ENCODE assay signal across 8 cellular contexts in genomic region chr10:110206988-110207804, GRCh38. TPM values are rescaled to one million over a fixed set of nuclear protein-coding genes. Genes with fewer than 3 reads are reported as not detected.
DNase-seq lines count a peak whose midpoint lies in the region; ATAC-seq, FAIRE-seq and TF ChIP-seq lines count a peak whose summit lies in the region.

Gene MXI1 (plus strand): TSS chr10:110207605. CDS start chr10:110207809, 204 bp downstream.

- 15% methylated on average over 20 of the region's 37 CpGs for WGBS in SK-N-SH (ENCODE audit: low lambda C conversion rate)
- WGBS in K562 (ENCODE audit: insufficient coverage, low coverage, missing lambda C conversion rate) = 15% methylated on average over 15 of the region's 37 CpGs

- DNase-seq in GM12865 (ENCODE audit: low read depth) (peak; percentile 82), H4 (ENCODE audit: low spot score) (peak; percentile 82), SK-N-SH (peak; percentile 85), K562 (ENCODE audit: extremely low read depth in 1 of 4, low spot score in 3 of 4) (peak; percentile 64 to 84 (median 65)), hepatic stellate cell (ENCODE audit: low spot score) (peak; percentile 84), posterior vena cava (ENCODE audit: low spot score) (peak; percentile 88), GM19240 (ENCODE audit: insufficient read length, low spot score) (no peak)
- DNase-seq in Jurkat, Clone E6-1 (ENCODE audit: low read depth, low spot score) = no peak

- H3K9ac ChIP-seq in SK-N-SH (peak within 1 kb of the TSS; percentile 68), K562 (ENCODE audit: insufficient read depth in 1 of 2, low read depth in 2 of 2, low read length in 2 of 2) (peak within 1 kb of the TSS; percentile 73 to 92)

- H3K4me1 ChIP-seq in SK-N-SH (ENCODE audit: control insufficient read depth in 1 of 2, insufficient read depth in 2 of 2, low read depth in 1 of 2, low read length in 1 of 2) (peaks cover 0 to 14% of the 10 kb centered on the region in 2 experiments; a peak in 3 of 4 replicates), K562 (replicated peaks in 1 of 2; ENCODE audit: control insufficient read depth in 2 of 2, insufficient read depth in 2 of 2, low read length in 2 of 2) (peaks cover 16 to 25% of the 10 kb centered on the region in 2 experiments; a peak in 4 of 5 replicates)

- TF ChIP-seq EP300 in SK-N-SH (IDR thresholded peaks at IDR 0.05; ENCODE audit: borderline replicate concordance in 1 of 2, low read depth in 1 of 2, low read length in 1 of 2) = 0 out of 4 replicates have a peak, but pooled peaks of 1 of the 2 experiments have one; percentile 20
- TF ChIP-seq EP300 in K562 (IDR thresholded peaks at IDR 0.05; ENCODE audit: low read length) = no peak

- TF ChIP-seq CTCF in GM12865 (IDR thresholded peaks at IDR 0.05; ENCODE audit: insufficient read depth, low read depth, low read length, missing control alignments) (no peak), SK-N-SH (IDR thresholded peaks at IDR 0.05) (no peak), K562 (IDR thresholded peaks at IDR 0.05 in 2 of 3, conservative IDR thresholded peaks at IDR 0.05 in 1 of 3; ENCODE audit: insufficient read depth in 2 of 3, low read depth in 1 of 3, low read length in 3 of 3) (no peak)

- CTCF ChIA-PET in SK-N-SH (lab: Yijun Ruan, JAX) (interaction anchor here (0.6 to 5.0 kb wide), 34 partner anchors 11 to 1285 kb away, joined by 3 to 51 read pairs (median 6); partner anchors contain the start of gene SMNDC1), K562 (lab: Yijun Ruan, JAX; ENCODE audit: low intra/inter-chr PET ratio) (no interaction called here)

- POLR2A ChIA-PET in SK-N-SH (lab: Yijun Ruan, JAX) = interaction anchor here (0.9 kb wide), 1 partner anchor 63 kb away, joined by 3 read pairs; no protein-coding TSS in a partner anchor
- POLR2A ChIA-PET in K562 (lab: Yijun Ruan, JAX) = interaction anchor here (0.6 to 1.9 kb wide), 8 partner anchors 12 to 219 kb away, joined by 3 to 7 read pairs (median 3); no protein-coding TSS in a partner anchor

- peak; percentile 74 for FAIRE-seq in K562 (lab: Jason Lieb, UNC)

- TF ChIP-seq POLR2A in K562 (conservative IDR thresholded peaks at IDR 0.05) = peak; percentile 63

- H3K27me3 ChIP-seq in SK-N-SH (ENCODE audit: insufficient read depth) (no peaks in the 10 kb centered on the region), K562 (ENCODE audit: control insufficient read depth in 2 of 2, insufficient read depth in 2 of 2, low read length in 2 of 2) (no peaks in the 10 kb centered on the region)

- H3K27ac ChIP-seq in SK-N-SH (ENCODE audit: low read depth in 2 of 2, low read length in 1 of 2) (peak within 1 kb of the TSS; percentile 52 to 97; a peak in 3 of 4 replicates), K562 (ENCODE audit: extremely low read depth, low read depth, low read length) (peak within 1 kb of the TSS; percentile 87)

- H3K4me3 ChIP-seq in GM12865 (ENCODE audit: low read depth, low read length) = peak within 1 kb of the TSS; percentile 71
- H3K4me3 ChIP-seq in Jurkat, Clone E6-1 (ENCODE audit: low read length) = peak within 1 kb of the TSS; percentile 73
- H3K4me3 ChIP-seq in SK-N-SH (ENCODE audit: low read depth in 2 of 2, low read length in 1 of 2) = peak within 1 kb of the TSS; percentile 79 to 88
- H3K4me3 ChIP-seq in K562 = peak within 1 kb of the TSS; percentile 59

- peaks cover 12% of the 10 kb centered on the region for H3F3A ChIP-seq in SK-N-SH (replicated peaks; ENCODE audit: insufficient read depth)

- H3K79me2 ChIP-seq in SK-N-SH (ENCODE audit: insufficient read depth) (no peaks in the 10 kb centered on the region), K562 (ENCODE audit: control insufficient read depth, insufficient read depth, low read length) (peaks cover 33% of the 10 kb centered on the region)

- no peaks in the 10 kb centered on the region for H3K9me2 ChIP-seq in SK-N-SH

- H4K20me1 ChIP-seq in SK-N-SH (ENCODE audit: insufficient read depth) (no peaks in the 10 kb centered on the region), K562 (replicated peaks; ENCODE audit: control insufficient read depth, insufficient read depth, low read length) (no peaks in the 10 kb centered on the region)

- H3K9me3 ChIP-seq in SK-N-SH (no peaks in the 10 kb centered on the region), K562 (replicated peaks; ENCODE audit: control insufficient read depth, insufficient read depth, low read depth, low read length) (no peaks in the 10 kb centered on the region)

- peak; percentile 68 for ATAC-seq in K562

- H3K36me3 ChIP-seq in SK-N-SH (replicated peaks in 1 of 2; ENCODE audit: control insufficient read depth in 1 of 2, insufficient read depth in 2 of 2, low read length in 1 of 2) = no peaks in the 10 kb centered on the region
- H3K36me3 ChIP-seq in K562 (ENCODE audit: control insufficient read depth, insufficient read depth, low read length) = no peaks in the 10 kb centered on the region

- H2AFZ ChIP-seq in SK-N-SH (ENCODE audit: low read depth) = peak within 1 kb of the TSS; percentile 97
- peak within 1 kb of the TSS; percentile 74 for H2AFZ ChIP-seq in K562 (ENCODE audit: low read depth, low read length)

- H3K9me1 ChIP-seq in K562 (ENCODE audit: control insufficient read depth, insufficient read depth, low read length) = no peaks in the 10 kb centered on the region

- peak; percentile 30; the same call in 1 of the 2 replicates for TF ChIP-seq RAD21 in SK-N-SH (IDR thresholded peaks at IDR 0.05; ENCODE audit: low read length)
- TF ChIP-seq RAD21 in K562 (CRISPR knock-in tag; conservative IDR thresholded peaks at IDR 0.05 in 1 of 2, IDR thresholded peaks at IDR 0.05 in 1 of 2) = no peak

- intact Hi-C loops in K562 (cut with micrococcal nuclease) (loop anchor here (1.0 to 10.0 kb wide), 4 partner anchors 70 to 202 kb away; partner anchors contain the start of gene ADD3), posterior vena cava (cut with DNase I) (loop anchor here (5.0 to 10.0 kb wide), 2 partner anchors 62 to 65 kb away; no protein-coding TSS in a partner anchor)

- BruUV-seq in K562 (replicated peaks; lab: Mats Ljungman, UMichigan) = no TSS peak

- H3K4me2 ChIP-seq in SK-N-SH (peak within 1 kb of the TSS; percentile 100), K562 (ENCODE audit: insufficient read depth, low read length) (peak within 1 kb of the TSS; percentile 98)

- in situ Hi-C loops in K562 (cut with MboI) = no loop called here

TF ChIP-seq in SK-N-SH, 30 proteins besides CTCF, POLR2A, EP300 and RAD21 (continues in another document):
- TF ChIP-seq POLR2AphosphoS5 (IDR thresholded peaks at IDR 0.05; ENCODE audit: low read depth, low read length) = peak; percentile 50; the same call in 1 of the 2 replicates
- TF ChIP-seq RCOR1 (IDR thresholded peaks at IDR 0.05; ENCODE audit: low read length) = peak; percentile 63; the same call in 1 of the 2 replicates
- peak; percentile 49 for TF ChIP-seq CHD2 (IDR thresholded peaks at IDR 0.05; ENCODE audit: low read length, partially characterized antibody)

TF ChIP-seq in K562, 482 proteins besides CTCF, POLR2A, EP300 and RAD21 (continues in another document):
- TF ChIP-seq GATAD2A (IDR thresholded peaks at IDR 0.05) (no peak), BRD4 (IDR thresholded peaks at IDR 0.05) (no peak), HDAC2 (IDR thresholded peaks at IDR 0.05) (peak; percentile 22; the same call in 1 of the 2 replicates), NR1H2 (CRISPR knock-in tag; IDR thresholded peaks at IDR 0.05) (no peak), ZNF449 (CRISPR knock-in tag; IDR thresholded peaks at IDR 0.05) (no peak), RBM17 (IDR thresholded peaks at IDR 0.05; ENCODE audit: borderline replicate concordance, low read depth, low read length) (no peak), POLR2G (IDR thresholded peaks at IDR 0.05; ENCODE audit: low read depth, low read length) (peak; percentile 77), KDM5B (IDR thresholded peaks at IDR 0.05; ENCODE audit: insufficient replicate concordance, low read depth, low read length) (peak; percentile 41)

RNA-seq across cellular contexts. Expression of gene MXI1, which starts in this region (rescaled TPM):
- 16.7 and 17.4 TPM in 2 replicates for total RNA-seq in H4 (2014; rRNA removed; shearing (Covaris generic))
- 18.3 TPM for polyA plus RNA-seq in Jurkat, Clone E6-1 (2012; ENCODE audit: insufficient read depth, insufficient read length)
- polyA plus RNA-seq in SK-N-SH (2012; rRNA removed) (13.8 and 17.8 TPM in 2 replicates), K562 (2011; rRNA removed) (23.7 and 24.4 TPM in 2 replicates), K562 (2014; fragmentation: Illumina TruSeq; extraction: Trizol) (13.7 and 17.6 TPM in 2 replicates), K562 (2014; fragmentation: Nextera tagmentation; extraction: Ambion mirVana) (10 to 100 TPM; 11.4 to 15.8 TPM), K562 (2014; rRNA removed) (12.9 and 13.4 TPM in 2 replicates)
- 16.4 and 18.0 TPM in 2 replicates for polyA plus RNA-seq in SK-N-SH (2012; cell fraction: cytosol; rRNA removed)
- polyA plus RNA-seq in SK-N-SH (2012; cell fraction: nucleus; rRNA removed) = 12.8 and 28.2 TPM in 2 replicates
- 6.0 and 16.1 TPM in 2 replicates for total RNA-seq in K562 (2011; cell fraction: chromatin; rRNA removed; ENCODE audit: low replicate concordance)
- total RNA-seq in K562 (2011; cell fraction: nucleolus; rRNA removed) = 4.0 and 5.7 TPM in 2 replicates
- 9.7 and 17.9 TPM in 2 replicates for total RNA-seq in K562 (2011; cell fraction: nucleoplasm; rRNA removed)
- total RNA-seq in K562 (2014; rRNA removed) (14.3 and 18.2 TPM in 2 replicates), K562 (2014; rRNA removed; fragmentation: Illumina TruSeq; extraction: Trizol) (14.8 and 21.2 TPM in 2 replicates), K562 (2015; rRNA removed; fragmentation: Illumina TruSeq; extraction: Trizol) (8.0 and 9.1 TPM in 2 replicates), K562 (2021) (16.4 and 17.8 TPM in 2 replicates), posterior vena cava (10 to 100 TPM; 45.5 to 51.9 TPM)
- polyA plus RNA-seq in K562 (2011; cell fraction: cytosol; rRNA removed) = 10.5 and 13.2 TPM in 2 replicates
- polyA plus RNA-seq in K562 (2011; cell fraction: nucleus; rRNA removed) = 18.3 and 28.9 TPM in 2 replicates
- 12.3 and 13.1 TPM in 2 replicates for polyA plus RNA-seq in K562 (2012)
- 27.0 and 27.3 TPM in 2 replicates for polyA minus RNA-seq in K562 (2011; rRNA and poly(A)+ RNA removed)
- polyA minus RNA-seq in K562 (2011; cell fraction: cytosol; rRNA and poly(A)+ RNA removed) = 17.8 and 21.1 TPM in 2 replicates
- polyA minus RNA-seq in K562 (2011; cell fraction: nucleus; rRNA and poly(A)+ RNA removed) = 5.9 and 12.3 TPM in 2 replicates

Comparison
In these comparisons a context has a peak if more than half of its experiments do, and no peak if none do; other contexts are left out.
1. DNase-seq: peak in GM12865 (single experiment), H4 (single experiment), SK-N-SH (single experiment), K562 (4 of 4), hepatic stellate cell (single experiment) and posterior vena cava (single experiment); none in Jurkat, Clone E6-1 (single experiment) and GM19240 (single experiment).
2. Peak in every context shown above with its lines, with median percentiles within 50 percentile points of each other: H3K4me3 ChIP-seq.